In genomic region chr7:94332571-94332970, GRCh38 we compare ENCODE assay signal across 23 cellular contexts.
"Had no signal": no experiment of that assay in that cellular context is flagged by ENCODE, and none has a peak within 500 bp of the region (broad histone marks: within the 10 kb centered on the region; RNA-seq: fewer than 3 reads in every experiment).

No MANE protein-coding gene starts in this region.

- H3K4me3 ChIP-seq: adrenal gland, SJSA1 had no signal

- H3K27me3 ChIP-seq: adrenal gland, SJSA1 had no signal

- FAIRE-seq: RCC 7860 had no signal

- H3K27ac Mint-ChIP-seq: activated CD8-positive, alpha-beta T cell treated with anti-CD3 and anti-CD28 coated beads, Interleukin-2, amount 10 ng/mL, durations not matched to agents 7 days and 5 days; activated naive CD8-positive, alpha-beta T cell treated with anti-CD3 and anti-CD28 coated beads, Interleukin-2, amount 10 ng/mL, durations not matched to agents 7 days and 5 days; T-helper 1 cell treated with Interleukin-12 subunit alpha and Interleukin-12 subunit beta and Interleukin-4 antibody, amounts not matched to agents 30 μg/mL and 1 μg/mL, for 36 hours; WTC11 had no signal

- H3K9me3 Mint-ChIP-seq: activated naive CD8-positive, alpha-beta T cell treated with anti-CD3 and anti-CD28 coated beads, Interleukin-2, amount 10 ng/mL, durations not matched to agents 7 days and 5 days; T-helper 1 cell treated with Interleukin-12 subunit alpha and Interleukin-12 subunit beta and Interleukin-4 antibody, amounts not matched to agents 30 μg/mL and 1 μg/mL, for 36 hours had no signal

- H3K27ac ChIP-seq: adrenal gland, SJSA1 had no signal

- H3K36me3 Mint-ChIP-seq: activated naive CD8-positive, alpha-beta T cell treated with anti-CD3 and anti-CD28 coated beads, Interleukin-2, amount 10 ng/mL, durations not matched to agents 7 days and 5 days; WTC11 had no signal

- ATAC-seq: activated CD8-positive, alpha-beta T cell treated with anti-CD3 and anti-CD28 coated beads, Interleukin-2, amount 10 ng/mL, durations not matched to agents 7 days and 5 days; WTC11 had no signal

- H3K4me1 ChIP-seq: adrenal gland had no signal

- DNase-seq: activated CD4-positive, alpha-beta T cell treated with anti-CD3 and anti-CD28 coated beads for 48 hours; activated CD4-positive, alpha-beta T cell treated with anti-CD3 and anti-CD28 coated beads, Interleukin-2, amount 50 U/mL, for 4 hours; activated CD4-positive, CD25-positive, alpha-beta regulatory T cell treated with anti-CD3 and anti-CD28 coated beads, Interleukin-2, amount 50 U/mL, for 72 hours; activated CD8-positive, alpha-beta memory T cell treated with anti-CD3 and anti-CD28 coated beads, Interleukin-2, amount 50 U/mL, for 48 hours; activated CD8-positive, alpha-beta T cell treated with anti-CD3 and anti-CD28 coated beads, Interleukin-2, amount 10 ng/mL, durations not matched to agents 7 days and 5 days; activated naive CD4-positive, alpha-beta T cell treated with anti-CD3 and anti-CD28 coated beads, Interleukin-2, amount 50 U/mL, for 16 hours; activated naive CD8-positive, alpha-beta T cell treated with anti-CD3 and anti-CD28 coated beads, Interleukin-2, amount 10 ng/mL, durations not matched to agents 7 days and 5 days; activated T-cell treated with anti-CD3 and anti-CD28 coated beads, Interleukin-2, amount 50 U/mL, for 1 hour; adrenal gland; anterior cingulate cortex; central memory CD4-positive, alpha-beta T cell; Kasumi-1; KBM-7; NCI-H1092; NCI-H1417; NCI-H1930; NCI-H345; NCI-H510A; SHP77 had no signal

- H3K4me1 Mint-ChIP-seq: activated naive CD8-positive, alpha-beta T cell treated with anti-CD3 and anti-CD28 coated beads, Interleukin-2, amount 10 ng/mL, durations not matched to agents 7 days and 5 days had no signal

- H3K9me3 ChIP-seq: adrenal gland, SJSA1 had no signal

- H3K27me3 Mint-ChIP-seq: activated naive CD8-positive, alpha-beta T cell treated with anti-CD3 and anti-CD28 coated beads, Interleukin-2, amount 10 ng/mL, durations not matched to agents 7 days and 5 days had no signal

- H3K36me3 ChIP-seq: adrenal gland, SJSA1 had no signal

- H3K4me3 Mint-ChIP-seq: activated CD8-positive, alpha-beta T cell treated with anti-CD3 and anti-CD28 coated beads, Interleukin-2, amount 10 ng/mL, durations not matched to agents 7 days and 5 days; activated naive CD8-positive, alpha-beta T cell treated with anti-CD3 and anti-CD28 coated beads, Interleukin-2, amount 10 ng/mL, durations not matched to agents 7 days and 5 days; T-helper 1 cell treated with Interleukin-12 subunit alpha and Interleukin-12 subunit beta and Interleukin-4 antibody, amounts not matched to agents 30 μg/mL and 1 μg/mL, for 36 hours; WTC11 had no signal
